Comparison of ENCODE assay signal across 13 cellular contexts in genomic region chr3:170768334-170768801, GRCh38.
DNase-seq lines count a peak whose midpoint lies in the region; ATAC-seq, FAIRE-seq and TF ChIP-seq lines count a peak whose summit lies in the region.
"Had no signal": no experiment of that assay in that cellular context is flagged by ENCODE, and none has a peak within 500 bp of the region (broad histone marks: within the 10 kb centered on the region; RNA-seq: fewer than 3 reads in every experiment).

No MANE protein-coding gene starts in this region.

- H3K4me1 ChIP-seq in IMR-90 (ENCODE audit: control insufficient read depth, insufficient read depth, low read length) (peaks cover 26% of the 10 kb centered on the region), pancreas (peaks cover 0 to 9% (median 3%) of the 10 kb centered on the region in 3 donors)
- H3K4me1 ChIP-seq: transverse colon had no signal

- peak overlapping the region; percentile 83; the same call in 2 of the 3 replicates for H2BK15ac ChIP-seq in IMR-90 (ENCODE audit: low read depth, low read length)

- peak overlapping the region; percentile 81 for H2AFZ ChIP-seq in IMR-90 (replicated peaks; ENCODE audit: low read length, poor library complexity)

- H3K18ac ChIP-seq in IMR-90 (ENCODE audit: low read depth, low read length) = peak overlapping the region; percentile 70

- intact Hi-C loops in IMR-90 (cut with micrococcal nuclease) (loop anchor here (5.0 kb wide), 1 partner anchor 34 kb away; no protein-coding TSS in a partner anchor), pancreas (cut with DNase I) (no loop called here)

- no CpG with 5 or more reads among the region's 2 CpGs for WGBS in IMR-90 (ENCODE audit: extremely low coverage in 2 of 2, insufficient read length in 1 of 2), 2 experiments
- 84 to 86% methylated on average over 2 of the region's 2 CpGs for WGBS in pancreas, 2 donors

- dilution Hi-C loops in IMR-90 (cut with HindIII; ENCODE audit: low sequenced_read_pairs, unreplicated experiment) = no loop called here

- no peaks in the 10 kb centered on the region for H3K36me3 ChIP-seq in IMR-90 (ENCODE audit: control insufficient read depth, insufficient read depth, low read length)
- H3K36me3 ChIP-seq in pancreas = no peaks in the 10 kb centered on the region
- H3K36me3 ChIP-seq: BE2C, neutrophil, transverse colon had no signal

- TF ChIP-seq POLR2A in IMR-90 (IDR thresholded peaks at IDR 0.05; ENCODE audit: low read depth, low read length) = no peak

- ATAC-seq in IMR-90 (ENCODE audit: low read depth) (peak; percentile 82), HG03457 (IDR thresholded peaks at IDR 0.05; ENCODE audit: unreplicated experiment) (no peak), pancreas (no peak)

- peak overlapping the region; percentile 57 for H3K4me2 ChIP-seq in IMR-90 (ENCODE audit: low read depth, low read length)

- peak overlapping the region; percentile 81 for H4K5ac ChIP-seq in IMR-90 (ENCODE audit: low read depth, low read length)

- H2AK5ac ChIP-seq in IMR-90 (ENCODE audit: low read depth, low read length) = peak overlapping the region; percentile 69

- H3K14ac ChIP-seq in IMR-90 (replicated peaks; ENCODE audit: low read depth, low read length) = peak overlapping the region; percentile 92

- no peaks in the 10 kb centered on the region for H4K20me1 ChIP-seq in IMR-90 (ENCODE audit: insufficient read depth, low read length)

- H3K9me1 ChIP-seq in IMR-90 (ENCODE audit: insufficient read depth, low read length) = peaks cover 30% of the 10 kb centered on the region

- H2AK9ac ChIP-seq in IMR-90 (replicated peaks; ENCODE audit: low read depth, low read length, poor library complexity) = peak overlapping the region; percentile 1

- no peaks in the 10 kb centered on the region for H3K27me3 ChIP-seq in IMR-90 (ENCODE audit: control insufficient read depth, insufficient read depth, low read length)
- H3K27me3 ChIP-seq in pancreas = no peaks in the 10 kb centered on the region
- H3K27me3 ChIP-seq: BE2C, neutrophil, transverse colon had no signal

- H3K23ac ChIP-seq in IMR-90 (ENCODE audit: low read depth, low read length) = peak overlapping the region; percentile 57

- peak overlapping the region; percentile 79 for H2BK5ac ChIP-seq in IMR-90 (ENCODE audit: low read depth, low read length, poor library complexity, severe bottlenecking)

- peak overlapping the region; percentile 74; the same call in 1 of the 2 replicates for H3K56ac ChIP-seq in IMR-90 (ENCODE audit: extremely low read depth, insufficient read depth, low read length)

- no peaks in the 10 kb centered on the region for H3K9me3 ChIP-seq in IMR-90 (ENCODE audit: control insufficient read depth, insufficient read depth, low read length)
- H3K9me3 ChIP-seq in pancreas = no peaks in the 10 kb centered on the region
- H3K9me3 ChIP-seq: BE2C, neutrophil, transverse colon had no signal

- H3K9ac ChIP-seq in IMR-90 (ENCODE audit: low read depth, low read length) = peak overlapping the region; percentile 16

- H3K4me3 ChIP-seq in IMR-90 (ENCODE audit: insufficient read depth, low read depth, low read length) (no peak overlapping the region), pancreas (no peak overlapping the region)
- H3K4me3 ChIP-seq: transverse colon had no signal

- POLR2A ChIA-PET in IMR-90 (lab: Charles Lee; ENCODE audit: unreplicated experiment) = interaction anchor here (0.6 kb wide), 1 partner anchor 131 kb away, joined by 5 read pairs; no protein-coding TSS in a partner anchor

- in situ Hi-C loops in IMR-90 (cut with MboI; ENCODE audit: low sequenced_read_pairs) = no loop called here

- H3K4ac ChIP-seq in IMR-90 (ENCODE audit: low read depth, low read length) = peak overlapping the region; percentile 89

- H3K79me1 ChIP-seq in IMR-90 (ENCODE audit: low read depth in 1 of 2, low read length in 2 of 2) = peaks cover 0 to 4% of the 10 kb centered on the region in 2 experiments; a peak in 1 of 4 replicates

- peak overlapping the region; percentile 96 for H2BK120ac ChIP-seq in IMR-90 (ENCODE audit: low read depth, low read length)

- TF ChIP-seq RAD21 in IMR-90 (IDR thresholded peaks at IDR 0.05; ENCODE audit: low read length) = no peak

- peak overlapping the region; percentile 92 for H2BK20ac ChIP-seq in IMR-90 (ENCODE audit: low read depth, low read length)

- no peak for TF ChIP-seq CTCF in IMR-90 (conservative IDR thresholded peaks at IDR 0.05; ENCODE audit: low read depth, low read length)
- no peak for TF ChIP-seq CTCF in pancreas (IDR thresholded peaks at IDR 0.05)

- DNase-seq in AG08395 (ENCODE audit: low spot score) (peak; percentile 47), IMR-90 (peak; percentile 71), astrocyte of the hippocampus (ENCODE audit: low read depth, low spot score) (peak; percentile 65), medulla oblongata (ENCODE audit: extremely low spot score) (peak; percentile 79), SHP77 treated with DMSO at 0.1 percent for 48 hours (lab: John Stamatoyannopoulos, UW) (no peak), NCI-H2196 (lab: John Stamatoyannopoulos, UW; ENCODE audit: unreplicated experiment) (no peak), pancreas (no peak)
- DNase-seq: activated CD4-positive, alpha-beta T cell treated with anti-CD3 and anti-CD28 coated beads, Interleukin-2, amount 50 U/mL, for 4 hours; BE2C; NCI-H446; transverse colon had no signal

- H4K8ac ChIP-seq in IMR-90 (ENCODE audit: low read depth in 2 of 2, low read length in 2 of 2) = peak overlapping the region; percentile 1 to 86; a peak in 3 of 4 replicates

- peak overlapping the region; percentile 77 for H4K91ac ChIP-seq in IMR-90 (ENCODE audit: insufficient read depth, low read depth, low read length)

- CTCF ChIA-PET in IMR-90 (lab: Yijun Ruan, JAX) = interaction anchor here (1.0 to 1.4 kb wide), 2 partner anchors 21 to 41 kb away, joined by 4 read pairs; no protein-coding TSS in a partner anchor

- H3K27ac ChIP-seq in IMR-90 (ENCODE audit: insufficient read depth, low read length) = peak overlapping the region; percentile 38; the same call in 1 of the 2 replicates
- H3K27ac ChIP-seq in pancreas = no peak overlapping the region
- H3K27ac ChIP-seq: neutrophil, transverse colon had no signal

- FAIRE-seq in pancreas (lab: Jason Lieb, UNC) = no peak

- no TSS peak for BruUV-seq in IMR-90 (replicated peaks; lab: Mats Ljungman, UMichigan)

TF ChIP-seq in IMR-90, 13 proteins besides CTCF, POLR2A, EP300 and RAD21:
- TF ChIP-seq FOS (IDR thresholded peaks at IDR 0.05; ENCODE audit: low read depth, low read length) = no peak
- no peak for TF ChIP-seq USF2 (IDR thresholded peaks at IDR 0.05; ENCODE audit: low read depth, low read length)
- no peak for TF ChIP-seq ELK1 (IDR thresholded peaks at IDR 0.05; ENCODE audit: borderline replicate concordance, low read depth, low read length)
- TF ChIP-seq MXI1 (IDR thresholded peaks at IDR 0.05; ENCODE audit: borderline replicate concordance, low read depth, low read length) = no peak
- TF ChIP-seq RFX5 (IDR thresholded peaks at IDR 0.05; ENCODE audit: low read depth, low read length) = no peak
- no peak for TF ChIP-seq MAZ (IDR thresholded peaks at IDR 0.05; ENCODE audit: borderline replicate concordance, low read depth, low read length)
- no peak for TF ChIP-seq MAFK (IDR thresholded peaks at IDR 0.05; ENCODE audit: low read depth, low read length)
- 0 out of 2 replicates have a peak, but pooled peaks have one; percentile 11 for TF ChIP-seq SMC3 (IDR thresholded peaks at IDR 0.05; ENCODE audit: low read depth, low read length)
- TF ChIP-seq RCOR1 (IDR thresholded peaks at IDR 0.05; ENCODE audit: insufficient replicate concordance, low read length) = no peak
- peak; percentile 17; the same call in 1 of the 2 replicates for TF ChIP-seq BHLHE40 (IDR thresholded peaks at IDR 0.05; ENCODE audit: low read depth, low read length)
- no peak for TF ChIP-seq CEBPB (IDR thresholded peaks at IDR 0.05; ENCODE audit: low read depth, low read length)
TF ChIP-seq in IMR-90: peak in this region for 2.

Comparison
In these comparisons a context has a peak if more than half of its experiments do, and no peak if none do; other contexts are left out.
1. DNase-seq: peak in AG08395 (single experiment), IMR-90 (single experiment), astrocyte of the hippocampus (single experiment) and medulla oblongata (single experiment); none in SHP77 treated with DMSO at 0.1 percent for 48 hours (single experiment), NCI-H2196 (single experiment) and pancreas (0 of 6).